14 cellular contexts compared by ENCODE assay signal in the genomic region with DNA sequence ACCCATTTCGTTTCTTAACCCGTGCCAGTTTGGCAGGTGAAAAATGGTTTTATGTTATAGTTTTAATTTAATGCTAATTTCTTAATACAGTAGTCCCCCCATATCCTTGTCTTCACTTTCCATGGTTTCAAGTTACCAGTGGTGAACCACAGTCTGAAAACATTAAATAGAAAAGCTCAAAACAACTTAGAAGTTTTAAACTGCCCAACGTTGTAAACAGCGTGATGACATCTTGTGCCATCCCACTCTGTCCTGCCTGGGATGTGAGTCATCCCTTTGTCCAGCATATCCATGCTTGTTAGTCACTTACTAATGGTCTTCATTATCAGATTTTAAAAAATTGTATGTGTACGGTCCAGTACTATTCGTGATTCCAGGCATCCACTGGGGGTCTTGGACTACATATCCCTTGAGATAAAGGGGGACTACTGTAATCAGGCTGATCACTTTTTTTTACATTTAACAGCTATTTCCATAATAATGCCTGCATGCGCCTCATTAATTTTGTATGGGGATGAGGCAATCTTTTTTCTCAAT. TPM values are rescaled to one million over a fixed set of nuclear protein-coding genes. Genes with fewer than 3 reads are reported as not detected.
DNase-seq lines count a peak whose midpoint lies in the region; ATAC-seq and TF ChIP-seq lines count a peak whose summit lies in the region.
"Had no signal": no experiment of that assay in that cellular context is flagged by ENCODE, and none has a peak within 500 bp of the region (broad histone marks: within the 10 kb centered on the region; RNA-seq: fewer than 3 reads in every experiment).

No MANE protein-coding gene starts in this region.

- H3K4me1 Mint-ChIP-seq in nephron progenitor cell: no peaks in the 10 kb centered on the region
- no peaks in the 10 kb centered on the region for H3K4me1 Mint-ChIP-seq in activated T-cell treated with anti-CD3 and anti-CD28 coated beads, Interleukin-2, amount 50 U/mL, for 24 hours (ENCODE audit: low read depth)

- H3K27me3 ChIP-seq in BJ (ENCODE audit: control insufficient read depth, insufficient read depth, low read length) (no peaks in the 10 kb centered on the region), MG63 (no peaks in the 10 kb centered on the region), aorta (ENCODE audit: control insufficient read depth in 1 of 2, insufficient read depth in 2 of 2, low read length in 1 of 2) (no peaks in the 10 kb centered on the region)

- TF ChIP-seq CTCF in BJ (IDR thresholded peaks at IDR 0.05; ENCODE audit: insufficient read depth, low read depth, low read length): no peak
- no peak for TF ChIP-seq CTCF in choroid plexus epithelial cell (conservative IDR thresholded peaks at IDR 0.05; ENCODE audit: low read depth, low read length)
- TF ChIP-seq CTCF in nephron progenitor cell (IDR thresholded peaks at IDR 0.05): no peak

- CTCF ChIA-PET in BJ (lab: Yijun Ruan, JAX): interaction anchor here (1.2 to 1.3 kb wide), 2 partner anchors 10 to 54 kb away, joined by 6 read pairs; a partner anchor contains a TSS

- DNase-seq in BJ (ENCODE audit: low read depth) (peak; percentile 68), MG63 (peak; percentile 41), choroid plexus epithelial cell (ENCODE audit: low read depth) (peak; percentile 79), nephron progenitor cell (no peak), NCI-H748 (lab: John Stamatoyannopoulos, UW; ENCODE audit: unreplicated experiment) (no peak), aorta (no peak)
- no peak for DNase-seq in activated T-cell treated with anti-CD3 and anti-CD28 coated beads, Interleukin-2, amount 50 U/mL, for 48 hours
- no peak for DNase-seq in activated T-cell treated with anti-CD3 and anti-CD28 coated beads, Interleukin-2, amount 50 U/mL, for 24 hours
- DNase-seq: CD4-positive, CD25-positive, alpha-beta regulatory T cell; head of caudate nucleus; left ventricle myocardium inferior; NCI-H1930; SW 1271 had no signal

- no peaks in the 10 kb centered on the region for H3K4me1 ChIP-seq in aorta (ENCODE audit: control insufficient read depth in 1 of 2, insufficient read depth in 2 of 2, low read length in 2 of 2)
- H3K4me1 ChIP-seq: left ventricle myocardium inferior had no signal

- intact Hi-C loops in aorta (cut with DNase I): loop anchor here in 1 of 2 donors (10.0 kb wide), 1 partner anchor 52 kb away; a partner anchor contains a TSS

- H3K36me3 ChIP-seq in BJ (ENCODE audit: control insufficient read depth, insufficient read depth, low read length) (peaks cover 3% of the 10 kb centered on the region; the same call in 1 of the 2 replicates), MG63 (peaks cover 54% of the 10 kb centered on the region), aorta (ENCODE audit: control insufficient read depth in 1 of 2, insufficient read depth in 2 of 2, low read length in 1 of 2) (no peaks in the 10 kb centered on the region)

- H3K27ac Mint-ChIP-seq in nephron progenitor cell: peak overlapping the region; percentile 53
- H3K27ac Mint-ChIP-seq in activated T-cell treated with anti-CD3 and anti-CD28 coated beads, Interleukin-2, amount 50 U/mL, for 24 hours: no peak overlapping the region
- H3K27ac Mint-ChIP-seq: activated T-helper 2 cell treated with anti-CD3 and anti-CD28 coated beads, Interferon-gamma antibody, Interleukin-2, Interleukin-4, amounts not matched to agents 10 μg/mL and 5 μg/mL and 100 μg/mL, durations not matched to agents 14 hours and 24 hours and 36 hours had no signal

- H3K9me3 ChIP-seq in MG63: no peaks in the 10 kb centered on the region
- H3K9me3 ChIP-seq in aorta (ENCODE audit: control insufficient read depth, low read length): no peaks in the 10 kb centered on the region
- H3K9me3 ChIP-seq: left ventricle myocardium inferior had no signal

- H3K9me3 Mint-ChIP-seq in nephron progenitor cell: no peaks in the 10 kb centered on the region
- no peaks in the 10 kb centered on the region for H3K9me3 Mint-ChIP-seq in activated T-cell treated with anti-CD3 and anti-CD28 coated beads, Interleukin-2, amount 50 U/mL, for 24 hours
- H3K9me3 Mint-ChIP-seq: activated T-helper 2 cell treated with anti-CD3 and anti-CD28 coated beads, Interferon-gamma antibody, Interleukin-2, Interleukin-4, amounts not matched to agents 10 μg/mL and 5 μg/mL and 100 μg/mL, durations not matched to agents 14 hours and 24 hours and 36 hours; CD4-positive, CD25-positive, alpha-beta regulatory T cell had no signal

- POLR2A ChIA-PET in BJ (lab: Charles Lee): no interaction called here

- WGBS in aorta, 2 donors: 82 to 84% methylated on average over 7 of the region's 7 CpGs

- no peak for ATAC-seq in aorta (ENCODE audit: low FRiP score)

- H3K27me3 Mint-ChIP-seq in nephron progenitor cell (ENCODE audit: low read depth, poor library complexity): no peaks in the 10 kb centered on the region
- no peaks in the 10 kb centered on the region for H3K27me3 Mint-ChIP-seq in activated T-cell treated with anti-CD3 and anti-CD28 coated beads, Interleukin-2, amount 50 U/mL, for 24 hours
- H3K27me3 Mint-ChIP-seq: CD4-positive, CD25-positive, alpha-beta regulatory T cell had no signal

- H3K4me3 ChIP-seq in BJ (ENCODE audit: low read depth, low read length): no peak overlapping the region
- H3K4me3 ChIP-seq in MG63: no peak overlapping the region
- no peak overlapping the region for H3K4me3 ChIP-seq in choroid plexus epithelial cell (ENCODE audit: low read depth, low read length)
- H3K4me3 ChIP-seq in aorta (ENCODE audit: low read length in 2 of 2): no peak overlapping the region
- H3K4me3 ChIP-seq: left ventricle myocardium inferior had no signal

- no peak overlapping the region for H3K27ac ChIP-seq in aorta (ENCODE audit: low read depth in 1 of 2, low read length in 2 of 2)
- H3K27ac ChIP-seq: left ventricle myocardium inferior had no signal

- H3K36me3 Mint-ChIP-seq in nephron progenitor cell (ENCODE audit: low read depth): peaks cover 49% of the 10 kb centered on the region
- peaks cover 49% of the 10 kb centered on the region for H3K36me3 Mint-ChIP-seq in activated T-cell treated with anti-CD3 and anti-CD28 coated beads, Interleukin-2, amount 50 U/mL, for 24 hours (ENCODE audit: low read depth)

- H3K4me3 Mint-ChIP-seq in nephron progenitor cell: no peak overlapping the region
- H3K4me3 Mint-ChIP-seq in activated T-cell treated with anti-CD3 and anti-CD28 coated beads, Interleukin-2, amount 50 U/mL, for 24 hours: no peak overlapping the region
- H3K4me3 Mint-ChIP-seq: CD4-positive, CD25-positive, alpha-beta regulatory T cell had no signal

RNA-seq across cellular contexts. Expression of gene SLC66A3, which starts 31.9 kb away (rescaled TPM):
- polyA plus RNA-seq in BJ (2011; rRNA removed) (54.9 and 64.4 TPM in 2 replicates), aorta (10 to 100 TPM; 28.8 to 47.5 TPM)
- 22.8 and 33.8 TPM in 2 replicates for polyA minus RNA-seq in BJ (2011; rRNA and poly(A)+ RNA removed)
- total RNA-seq in MG63 (2014; rRNA removed; shearing (Covaris generic); ENCODE audit: low replicate concordance): 7.7 and 30.4 TPM in 2 replicates
- 10 to 100 TPM; 15.1 to 30.4 TPM for total RNA-seq in aorta

Comparison
In these comparisons a context has a peak if more than half of its experiments do, and no peak if none do; other contexts are left out.
1. DNase-seq: peak in BJ (single experiment), MG63 (single experiment) and choroid plexus epithelial cell (single experiment); none in nephron progenitor cell (single experiment), NCI-H748 (single experiment), aorta (0 of 2), activated T-cell treated with anti-CD3 and anti-CD28 coated beads, Interleukin-2, amount 50 U/mL, for 48 hours (0 of 2) and activated T-cell treated with anti-CD3 and anti-CD28 coated beads, Interleukin-2, amount 50 U/mL, for 24 hours (single experiment).